In the genomic region with DNA sequence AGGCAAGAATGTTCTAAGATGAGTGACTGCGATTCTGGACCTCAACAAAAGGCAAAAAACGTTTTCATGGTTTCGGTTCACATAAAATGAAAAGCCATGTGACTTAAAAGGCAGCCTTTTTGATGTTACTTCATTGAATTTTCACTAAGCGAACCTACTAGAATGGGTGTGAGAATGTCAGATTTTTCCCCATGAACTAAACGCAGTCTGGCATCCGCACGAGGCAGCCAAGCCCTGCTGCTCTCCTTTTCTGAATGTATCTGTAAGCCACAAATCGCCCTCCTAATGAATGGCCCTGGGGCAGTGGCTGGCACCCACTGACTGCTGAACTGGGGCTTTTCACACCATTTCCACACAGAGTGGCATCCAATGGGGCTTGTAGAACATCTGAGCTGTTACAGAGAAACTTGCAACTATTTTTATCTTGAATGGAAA, we compare ENCODE assay signal across 12 cellular contexts. TPM values are rescaled to one million over a fixed set of nuclear protein-coding genes. Genes with fewer than 3 reads are reported as not detected.
DNase-seq lines count a peak whose midpoint lies in the region; ATAC-seq and TF ChIP-seq lines count a peak whose summit lies in the region.
"Had no signal": no experiment of that assay in that cellular context is flagged by ENCODE, and none has a peak within 500 bp of the region (broad histone marks: within the 10 kb centered on the region; RNA-seq: fewer than 3 reads in every experiment).

No MANE protein-coding gene starts in this region.

- TF ChIP-seq RAD21 in SK-N-SH (IDR thresholded peaks at IDR 0.05; ENCODE audit: low read length): no peak

- H2AFZ ChIP-seq in SK-N-SH (ENCODE audit: low read depth) (no peak overlapping the region), osteoblast (ENCODE audit: low read length) (peak overlapping the region; percentile 73)

- DNase-seq in SK-N-SH: no peak
- DNase-seq in esophagus muscularis mucosa (ENCODE audit: extremely low spot score): no peak
- DNase-seq in osteoblast (ENCODE audit: insufficient read length, low spot score, missing footprints): peak; percentile 72
- no peak for DNase-seq in upper lobe of right lung
- no peak for DNase-seq in GM19238 (ENCODE audit: insufficient read length, low spot score)
- DNase-seq in NCI-H1694 (lab: John Stamatoyannopoulos, UW): no peak
- DNase-seq: activated effector memory CD4-positive, alpha-beta T cell treated with anti-CD3 and anti-CD28 coated beads, Interleukin-2, amount 50 U/mL, for 16 hours; NCI-H82; occipital lobe had no signal

- H3K9me2 ChIP-seq in SK-N-SH: no peaks in the 10 kb centered on the region

- peaks cover 26% of the 10 kb centered on the region for H3F3A ChIP-seq in SK-N-SH (replicated peaks; ENCODE audit: insufficient read depth)

- no peaks in the 10 kb centered on the region for H4K20me1 ChIP-seq in SK-N-SH (ENCODE audit: insufficient read depth)
- H4K20me1 ChIP-seq in osteoblast (ENCODE audit: insufficient read depth, low read length): no peaks in the 10 kb centered on the region

- H3K27ac ChIP-seq in SK-N-SH (ENCODE audit: low read depth in 2 of 2, low read length in 1 of 2) (peak overlapping the region; percentile 98 to 99), esophagus muscularis mucosa (replicated peaks in 1 of 4) (peak overlapping the region; percentile 90 to 97 (median 96)), osteoblast (ENCODE audit: low read depth, low read length) (peak overlapping the region; percentile 100), upper lobe of right lung (peak overlapping the region; percentile 97)
- H3K27ac ChIP-seq: 22Rv1 had no signal

- ATAC-seq in SK-N-SH treated with all-trans-retinoic acid at 6 μM for 48 hours (no peak), upper lobe of right lung (no peak), HG02938 (IDR thresholded peaks at IDR 0.05; ENCODE audit: unreplicated experiment) (no peak)

- TF ChIP-seq POLR2A in esophagus muscularis mucosa (IDR thresholded peaks at IDR 0.05; ENCODE audit: low read depth): no peak

- peaks cover 39 to 59% of the 10 kb centered on the region in 2 experiments for H3K4me1 ChIP-seq in SK-N-SH (ENCODE audit: control insufficient read depth in 1 of 2, insufficient read depth in 2 of 2, low read depth in 1 of 2, low read length in 1 of 2)
- H3K4me1 ChIP-seq in esophagus muscularis mucosa: peaks cover 69 to 75% (median 72%) of the 10 kb centered on the region in 4 donors
- peaks cover 69% of the 10 kb centered on the region for H3K4me1 ChIP-seq in osteoblast (ENCODE audit: insufficient read depth, low read length)
- H3K4me1 ChIP-seq in upper lobe of right lung: peaks cover 57% of the 10 kb centered on the region

- intact Hi-C loops in esophagus muscularis mucosa (cut with DNase I) (no loop called here), upper lobe of right lung (cut with DNase I) (no loop called here)

- H3K9me3 ChIP-seq in SK-N-SH (no peaks in the 10 kb centered on the region), esophagus muscularis mucosa (no peaks in the 10 kb centered on the region), osteoblast (ENCODE audit: low read depth, low read length) (no peaks in the 10 kb centered on the region), upper lobe of right lung (no peaks in the 10 kb centered on the region)

- no peak for TF ChIP-seq CTCF in SK-N-SH (IDR thresholded peaks at IDR 0.05)
- TF ChIP-seq CTCF in esophagus muscularis mucosa (IDR thresholded peaks at IDR 0.05): no peak
- TF ChIP-seq CTCF in osteoblast (IDR thresholded peaks at IDR 0.05; ENCODE audit: extremely low read depth, low read depth, low read length): no peak
- TF ChIP-seq CTCF in upper lobe of right lung (IDR thresholded peaks at IDR 0.05): no peak

- POLR2A ChIA-PET in SK-N-SH (lab: Yijun Ruan, JAX): no interaction called here

- H3K4me2 ChIP-seq in SK-N-SH: peak overlapping the region; percentile 47; the same call in 1 of the 2 replicates
- peak overlapping the region; percentile 93 for H3K4me2 ChIP-seq in osteoblast (ENCODE audit: insufficient read depth, low read length)

- TF ChIP-seq EP300 in SK-N-SH (IDR thresholded peaks at IDR 0.05; ENCODE audit: borderline replicate concordance in 1 of 2, low read depth in 1 of 2, low read length in 1 of 2) (no peak), esophagus muscularis mucosa (IDR thresholded peaks at IDR 0.05) (no peak)

- H3K4me3 ChIP-seq in SK-N-SH (ENCODE audit: low read depth in 2 of 2, low read length in 1 of 2) (no peak overlapping the region), esophagus muscularis mucosa (peak overlapping the region in 1 of 4 donors; percentile 50), osteoblast (ENCODE audit: insufficient read depth, low read length) (peak overlapping the region; percentile 36), upper lobe of right lung (no peak overlapping the region)

- 91% methylated on average over 8 of the region's 8 CpGs for WGBS in SK-N-SH (ENCODE audit: low lambda C conversion rate)
- 89% methylated on average over 8 of the region's 8 CpGs for WGBS in esophagus muscularis mucosa

- H3K27me3 ChIP-seq in SK-N-SH (ENCODE audit: insufficient read depth) (no peaks in the 10 kb centered on the region), esophagus muscularis mucosa (no peaks in the 10 kb centered on the region), osteoblast (ENCODE audit: insufficient read depth, low read length) (no peaks in the 10 kb centered on the region), upper lobe of right lung (no peaks in the 10 kb centered on the region)

- 0 out of 2 replicates have a peak, but pooled peaks cover 3% of the 10 kb centered on the region for H3K79me2 ChIP-seq in SK-N-SH (ENCODE audit: insufficient read depth)
- no peaks in the 10 kb centered on the region for H3K79me2 ChIP-seq in osteoblast (ENCODE audit: insufficient read depth, low read length)

- H3K9ac ChIP-seq in SK-N-SH: peak overlapping the region; percentile 79

- peaks cover 27 to 28% of the 10 kb centered on the region in 2 experiments for H3K36me3 ChIP-seq in SK-N-SH (replicated peaks in 1 of 2; ENCODE audit: control insufficient read depth in 1 of 2, insufficient read depth in 2 of 2, low read length in 1 of 2)
- H3K36me3 ChIP-seq in esophagus muscularis mucosa: peaks cover 6 to 21% (median 15%) of the 10 kb centered on the region in 4 donors
- peaks cover 13% of the 10 kb centered on the region for H3K36me3 ChIP-seq in osteoblast (ENCODE audit: insufficient read depth, low read length)
- peaks cover 13% of the 10 kb centered on the region for H3K36me3 ChIP-seq in upper lobe of right lung

- CTCF ChIA-PET in SK-N-SH (lab: Yijun Ruan, JAX): interaction anchor here (1.3 to 2.4 kb wide), 3 partner anchors 11 to 132 kb away, joined by 3 to 11 read pairs (median 4); no protein-coding TSS in a partner anchor

TF ChIP-seq in SK-N-SH, 30 proteins besides CTCF, POLR2A, EP300 and RAD21 (continues in another document):
- TF ChIP-seq YY1 (IDR thresholded peaks at IDR 0.05; ENCODE audit: low read depth) (no peak), FOXJ3 (CRISPR knock-in tag; IDR thresholded peaks at IDR 0.05) (no peak), IRF3 (IDR thresholded peaks at IDR 0.05; ENCODE audit: low read depth, low read length) (no peak), POLR2AphosphoS5 (IDR thresholded peaks at IDR 0.05; ENCODE audit: low read depth, low read length) (no peak), GATA2 (CRISPR knock-in tag; IDR thresholded peaks at IDR 0.05) (no peak), RXRA (IDR thresholded peaks at IDR 0.05; ENCODE audit: borderline replicate concordance, low read depth) (no peak), RFX5 (IDR thresholded peaks at IDR 0.05; ENCODE audit: low read length) (no peak)
- TF ChIP-seq, protein P1, sequence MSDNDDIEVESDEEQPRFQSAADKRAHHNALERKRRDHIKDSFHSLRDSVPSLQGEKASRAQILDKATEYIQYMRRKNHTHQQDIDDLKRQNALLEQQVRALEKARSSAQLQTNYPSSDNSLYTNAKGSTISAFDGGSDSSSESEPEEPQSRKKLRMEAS (IDR thresholded peaks at IDR 0.05; ENCODE audit: low read depth): no peak

TF ChIP-seq in SK-N-SH treated with all-trans-retinoic acid at 6 μM for 48 hours, 23 proteins besides CTCF, POLR2A, EP300 and RAD21:
- TF ChIP-seq PATZ1 (CRISPR knock-in tag; IDR thresholded peaks at IDR 0.05; ENCODE audit: borderline replicate concordance): no peak

RNA-seq across cellular contexts. Expression of gene PPP2R1B, which starts 29.6 kb away (rescaled TPM):
- 25.9 and 32.3 TPM in 2 replicates for polyA plus RNA-seq in SK-N-SH (2012; rRNA removed)
- polyA plus RNA-seq in SK-N-SH (2012; cell fraction: cytosol; rRNA removed): 24.9 and 26.8 TPM in 2 replicates
- 27.4 and 48.2 TPM in 2 replicates for polyA plus RNA-seq in SK-N-SH (2012; cell fraction: nucleus; rRNA removed)
- 10 to 100 TPM in 2 of 4 donors, 1 to 10 TPM in 2; 9.6 to 12.8 (median 10.5) TPM for total RNA-seq in esophagus muscularis mucosa
- total RNA-seq in osteoblast: 18.0 and 19.9 TPM in 2 replicates
- 26.7 TPM for total RNA-seq in upper lobe of right lung
